Comparison of ENCODE assay signal across 21 cellular contexts in the genomic region with DNA sequence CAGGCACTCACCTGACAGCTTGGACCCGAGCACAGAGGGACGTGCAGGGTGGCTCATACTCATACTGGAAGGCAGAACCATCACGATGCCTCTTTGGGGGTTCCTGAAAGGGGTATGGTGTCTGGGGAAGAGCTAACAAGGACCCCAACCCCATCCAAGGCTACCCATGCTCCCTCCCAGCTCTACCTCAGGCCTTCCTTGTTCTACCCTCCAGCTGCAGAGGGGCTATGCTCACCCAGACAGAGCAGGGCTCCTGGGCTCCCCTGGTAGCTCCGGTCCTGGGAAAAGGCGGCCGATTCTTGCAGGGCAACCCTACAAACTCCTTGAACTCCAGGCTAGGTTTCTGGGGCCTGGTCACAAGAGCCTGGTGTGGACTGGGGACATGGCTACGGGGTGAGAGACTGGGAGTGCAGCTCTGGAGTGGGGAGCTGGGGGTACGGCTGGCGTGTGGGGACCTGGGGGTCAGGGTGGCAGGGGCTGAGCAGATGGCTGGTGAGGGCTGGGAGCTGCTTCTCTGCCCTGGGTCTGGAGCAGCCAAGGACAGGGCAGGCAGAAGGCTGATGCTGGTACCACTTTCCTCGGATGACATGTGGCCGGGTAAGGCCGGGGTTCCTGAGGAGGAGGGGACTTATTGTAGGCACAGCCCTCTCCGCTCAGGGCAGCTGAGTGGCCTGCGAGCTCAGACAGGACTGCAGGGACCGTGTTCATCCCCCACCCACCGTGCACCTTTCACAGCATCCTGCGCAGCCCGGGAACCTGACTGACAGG. TPM values are rescaled to one million over a fixed set of nuclear protein-coding genes. Genes with fewer than 3 reads are reported as not detected.
DNase-seq lines count a peak whose midpoint lies in the region; ATAC-seq and TF ChIP-seq lines count a peak whose summit lies in the region.
"Had no signal": no experiment of that assay in that cellular context is flagged by ENCODE, and none has a peak within 500 bp of the region (broad histone marks: within the 10 kb centered on the region; RNA-seq: fewer than 3 reads in every experiment).

No MANE protein-coding gene starts in this region.

- H3K4me3 Mint-ChIP-seq in T-helper 2 cell treated with Interferon-gamma antibody and Interleukin-4, amounts not matched to agents 5 μg/mL and 100 μg/mL, for 36 hours = peak overlapping the region; percentile 95
- peak overlapping the region; percentile 89 for H3K4me3 Mint-ChIP-seq in activated CD4-positive, alpha-beta memory T cell treated with anti-CD3 and anti-CD28 coated beads, Interleukin-2, amount 10 ng/mL, durations not matched to agents 7 days and 5 days
- peak overlapping the region in 4 of 10 donors; percentile 15 to 96 (median 64) for H3K4me3 Mint-ChIP-seq in naive thymus-derived CD8-positive, alpha-beta T cell

- no peaks in the 10 kb centered on the region for H3K27me3 ChIP-seq in BLaER1 treated with 17β-estradiol and CSF1 and Interleukin-3, amounts not matched to agents 10 nM and 100 nM
- H3K27me3 ChIP-seq in stomach = peaks cover 10 to 25% (median 20%) of the 10 kb centered on the region in 3 donors

- H3K9me3 ChIP-seq in BLaER1 treated with 17β-estradiol and CSF1 and Interleukin-3, amounts not matched to agents 10 nM and 100 nM (replicated peaks in 1 of 11) = no peaks in the 10 kb centered on the region
- no peaks in the 10 kb centered on the region for H3K9me3 ChIP-seq in stomach
- H3K9me3 ChIP-seq: breast epithelium, gastroesophageal sphincter had no signal

- H3K9ac ChIP-seq in BLaER1 treated with 17β-estradiol and CSF1 and Interleukin-3, amounts not matched to agents 10 nM and 100 nM = peak overlapping the region in 8 of 11 experiments; percentile 2 to 92 (median 84); a peak in 8 of 22 replicates
- H3K9ac ChIP-seq: KMS-11 had no signal

- TF ChIP-seq CTCF in stomach (IDR thresholded peaks at IDR 0.05) = no peak

- POLR2A ChIA-PET in activated CD4-positive, alpha-beta memory T cell treated with anti-CD3 and anti-CD28 coated beads, Interleukin-2, amount 10 ng/mL, durations not matched to agents 7 days and 5 days (lab: Charles Lee) = interaction anchor here (0.9 to 6.6 kb wide), 10 partner anchors 7 to 177 kb away, joined by 3 to 109 read pairs (median 4); partner anchors contain the start of genes ATP6V0D1, CARMIL2, CTCF and GFOD2
- POLR2A ChIA-PET in naive thymus-derived CD8-positive, alpha-beta T cell (lab: Charles Lee) = interaction anchor here (2.0 to 6.6 kb wide), 4 partner anchors 12 to 120 kb away, joined by 6 to 82 read pairs (median 22); partner anchors contain the start of genes CARMIL2 and CTCF

- intact Hi-C loops in stomach (cut with DNase I; ENCODE audit: low total_unique reads) = no loop called here

- peaks cover 8% of the 10 kb centered on the region for H3K4me1 Mint-ChIP-seq in T-helper 2 cell treated with Interferon-gamma antibody and Interleukin-4, amounts not matched to agents 5 μg/mL and 100 μg/mL, for 36 hours (ENCODE audit: low read depth)
- peaks cover 31% of the 10 kb centered on the region for H3K4me1 Mint-ChIP-seq in activated CD4-positive, alpha-beta memory T cell treated with anti-CD3 and anti-CD28 coated beads, Interleukin-2, amount 10 ng/mL, durations not matched to agents 7 days and 5 days
- peaks cover 8 to 40% (median 28%) of the 10 kb centered on the region in 4 donors for H3K4me1 Mint-ChIP-seq in naive thymus-derived CD8-positive, alpha-beta T cell

- no peaks in the 10 kb centered on the region for H3K9me3 Mint-ChIP-seq in T-helper 2 cell treated with Interferon-gamma antibody and Interleukin-4, amounts not matched to agents 5 μg/mL and 100 μg/mL, for 36 hours
- no peaks in the 10 kb centered on the region for H3K9me3 Mint-ChIP-seq in activated CD4-positive, alpha-beta memory T cell treated with anti-CD3 and anti-CD28 coated beads, Interleukin-2, amount 10 ng/mL, durations not matched to agents 7 days and 5 days
- H3K9me3 Mint-ChIP-seq in naive thymus-derived CD8-positive, alpha-beta T cell = no peaks in the 10 kb centered on the region
- H3K9me3 Mint-ChIP-seq: type B pancreatic cell had no signal

- no peak for ATAC-seq in naive thymus-derived CD8-positive, alpha-beta T cell
- ATAC-seq: gastroesophageal sphincter, left lobe of liver, PC-3 had no signal

- H3K27ac Mint-ChIP-seq in T-helper 2 cell treated with Interferon-gamma antibody and Interleukin-4, amounts not matched to agents 5 μg/mL and 100 μg/mL, for 36 hours = peak overlapping the region; percentile 45
- H3K27ac Mint-ChIP-seq in activated CD4-positive, alpha-beta memory T cell treated with anti-CD3 and anti-CD28 coated beads, Interleukin-2, amount 10 ng/mL, durations not matched to agents 7 days and 5 days = no peak overlapping the region
- H3K27ac Mint-ChIP-seq in naive thymus-derived CD8-positive, alpha-beta T cell = peak overlapping the region in 6 of 10 donors; percentile 7 to 60 (median 38)
- H3K27ac Mint-ChIP-seq: type B pancreatic cell had no signal

- no peaks in the 10 kb centered on the region for H3K27me3 Mint-ChIP-seq in T-helper 2 cell treated with Interferon-gamma antibody and Interleukin-4, amounts not matched to agents 5 μg/mL and 100 μg/mL, for 36 hours (ENCODE audit: low read depth)
- H3K27me3 Mint-ChIP-seq in activated CD4-positive, alpha-beta memory T cell treated with anti-CD3 and anti-CD28 coated beads, Interleukin-2, amount 10 ng/mL, durations not matched to agents 7 days and 5 days = no peaks in the 10 kb centered on the region
- no peaks in the 10 kb centered on the region for H3K27me3 Mint-ChIP-seq in naive thymus-derived CD8-positive, alpha-beta T cell

- peaks cover 0 to 62% (median 29%) of the 10 kb centered on the region in 11 experiments; a peak in 17 of 22 replicates for H4K20me1 ChIP-seq in BLaER1 treated with 17β-estradiol and CSF1 and Interleukin-3, amounts not matched to agents 10 nM and 100 nM

- H3K27ac ChIP-seq in BLaER1 treated with 17β-estradiol and CSF1 and Interleukin-3, amounts not matched to agents 10 nM and 100 nM = no peak overlapping the region
- H3K27ac ChIP-seq in stomach = no peak overlapping the region
- H3K27ac ChIP-seq: breast epithelium, dorsolateral prefrontal cortex, gastroesophageal sphincter, KMS-11, SK-N-MC had no signal

- no peak for TF ChIP-seq POLR2A in stomach (IDR thresholded peaks at IDR 0.05)

- peak overlapping the region in 9 of 11 experiments; percentile 92 to 99 (median 98); a peak in 9 of 22 replicates for H3K4me2 ChIP-seq in BLaER1 treated with 17β-estradiol and CSF1 and Interleukin-3, amounts not matched to agents 10 nM and 100 nM
- H3K4me2 ChIP-seq: smooth muscle cell had no signal

- H3K36me3 ChIP-seq in BLaER1 treated with 17β-estradiol and CSF1 and Interleukin-3, amounts not matched to agents 10 nM and 100 nM = peaks cover 32 to 62% (median 58%) of the 10 kb centered on the region in 11 experiments; a peak in 21 of 22 replicates
- H3K36me3 ChIP-seq in stomach = peaks cover 2 to 30% (median 26%) of the 10 kb centered on the region in 4 donors
- H3K36me3 ChIP-seq: breast epithelium had no signal

- DNase-seq in T-helper 2 cell treated with Interferon-gamma antibody and Interleukin-4, amounts not matched to agents 5 μg/mL and 100 μg/mL, for 36 hours (ENCODE audit: low spot score) = no peak
- DNase-seq in T-helper 2 cell (no peak), NCI-H187 (lab: John Stamatoyannopoulos, UW) (no peak), stomach (no peak), mucosa of gallbladder (ENCODE audit: low spot score) (no peak)
- DNase-seq in activated CD4-positive, alpha-beta memory T cell treated with anti-CD3 and anti-CD28 coated beads, Interleukin-2, amount 10 ng/mL, durations not matched to agents 7 days and 5 days = no peak
- peak in 1 of 10 donors; percentile 62 for DNase-seq in naive thymus-derived CD8-positive, alpha-beta T cell
- DNase-seq: activated gamma-delta T cell treated with Interleukin-2 at 50 U/mL for 16 hours, dorsolateral prefrontal cortex, erythroblast, NCI-H774, PC-3 had no signal

- 89 to 96% (median 96%) methylated on average over 15 to 18 of the region's 18 CpGs for WGBS in stomach, 5 donors

- peaks cover 20 to 28% (median 24%) of the 10 kb centered on the region in 10 experiments for H3K4me1 ChIP-seq in BLaER1 treated with 17β-estradiol and CSF1 and Interleukin-3, amounts not matched to agents 10 nM and 100 nM
- H3K4me1 ChIP-seq in stomach = peaks cover 29 to 39% (median 38%) of the 10 kb centered on the region in 4 donors

- H3K36me3 Mint-ChIP-seq in T-helper 2 cell treated with Interferon-gamma antibody and Interleukin-4, amounts not matched to agents 5 μg/mL and 100 μg/mL, for 36 hours (ENCODE audit: low read depth) = peaks cover 24% of the 10 kb centered on the region
- peaks cover 37% of the 10 kb centered on the region for H3K36me3 Mint-ChIP-seq in activated CD4-positive, alpha-beta memory T cell treated with anti-CD3 and anti-CD28 coated beads, Interleukin-2, amount 10 ng/mL, durations not matched to agents 7 days and 5 days (ENCODE audit: low read depth)
- peaks cover 0 to 22% (median 6%) of the 10 kb centered on the region in 3 donors for H3K36me3 Mint-ChIP-seq in naive thymus-derived CD8-positive, alpha-beta T cell

- CTCF ChIA-PET in activated CD4-positive, alpha-beta memory T cell treated with anti-CD3 and anti-CD28 coated beads, Interleukin-2, amount 10 ng/mL, durations not matched to agents 7 days and 5 days (lab: Charles Lee) = interaction anchor here (1.2 to 16.7 kb wide), 7 partner anchors 9 to 176 kb away, joined by 3 to 179 read pairs (median 4); partner anchors contain the start of gene CARMIL2

- TF ChIP-seq EP300 in stomach (IDR thresholded peaks at IDR 0.05) = no peak

- H3K4me3 ChIP-seq in BLaER1 treated with 17β-estradiol and CSF1 and Interleukin-3, amounts not matched to agents 10 nM and 100 nM = peak overlapping the region in 2 of 10 experiments; percentile 77 to 89; a peak in 2 of 20 replicates
- H3K4me3 ChIP-seq in stomach = no peak overlapping the region
- H3K4me3 ChIP-seq: breast epithelium, SK-N-MC, smooth muscle cell had no signal

RNA-seq across cellular contexts. Expression of gene ACD, which starts 2.1 kb away (rescaled TPM):
- 10 to 100 TPM; 43.5 to 44.1 TPM for total RNA-seq in activated CD4-positive, alpha-beta memory T cell treated with anti-CD3 and anti-CD28 coated beads, Interleukin-2, amount 10 ng/mL, durations not matched to agents 7 days and 5 days
- 10 to 100 TPM; 41.8 to 46.6 TPM for total RNA-seq in naive thymus-derived CD8-positive, alpha-beta T cell
- 10 to 100 TPM; 24.6 to 38.1 (median 28.2) TPM for polyA plus RNA-seq in naive thymus-derived CD8-positive, alpha-beta T cell
- total RNA-seq in stomach (10 to 100 TPM in 2 of 5 donors, 1 to 10 TPM in 2, under 1 TPM in 1; 0.87 to 30.3 (median 5.3) TPM), mucosa of gallbladder (25.4 TPM)
- polyA plus RNA-seq in stomach = 10 to 100 TPM; 12.0 to 17.1 (median 16.2) TPM

RNA-seq across cellular contexts. Expression of gene PARD6A, which starts 2.8 kb away (rescaled TPM):
- 10 to 100 TPM; 12.2 to 14.0 TPM for total RNA-seq in activated CD4-positive, alpha-beta memory T cell treated with anti-CD3 and anti-CD28 coated beads, Interleukin-2, amount 10 ng/mL, durations not matched to agents 7 days and 5 days
- 1 to 10 TPM; 4.3 to 6.0 TPM for total RNA-seq in naive thymus-derived CD8-positive, alpha-beta T cell
- polyA plus RNA-seq in naive thymus-derived CD8-positive, alpha-beta T cell = 10 to 100 TPM; 10.6 to 13.3 (median 11.2) TPM
- 10 to 100 TPM in 3 of 5 donors, 1 to 10 TPM in 2; 1.1 to 56.7 (median 14.6) TPM for total RNA-seq in stomach
- 1 to 10 TPM; 3.5 to 7.2 (median 7.0) TPM for polyA plus RNA-seq in stomach
- 10.4 TPM for total RNA-seq in mucosa of gallbladder

RNA-seq across cellular contexts. Expression of gene ENKD1, which starts 8.6 kb away (rescaled TPM):
- 1 to 10 TPM; 7.4 to 8.1 TPM for total RNA-seq in activated CD4-positive, alpha-beta memory T cell treated with anti-CD3 and anti-CD28 coated beads, Interleukin-2, amount 10 ng/mL, durations not matched to agents 7 days and 5 days
- total RNA-seq in naive thymus-derived CD8-positive, alpha-beta T cell = 1 to 10 TPM; 7.5 to 8.4 TPM
- polyA plus RNA-seq in naive thymus-derived CD8-positive, alpha-beta T cell = 1 to 10 TPM; 1.5 to 2.8 (median 1.6) TPM
- total RNA-seq in stomach (100 to 1,000 TPM in 1 of 5 donors, 10 to 100 TPM in 2, 1 to 10 TPM in 2; 5.8 to 113 (median 10.4) TPM), mucosa of gallbladder (34.4 TPM)
- 10 to 100 TPM; 19.7 to 31.5 (median 20.5) TPM for polyA plus RNA-seq in stomach

RNA-seq across cellular contexts. Expression of gene C16orf86, which starts 8.7 kb away (rescaled TPM):
- 1 to 10 TPM; 2.9 to 4.3 TPM for total RNA-seq in activated CD4-positive, alpha-beta memory T cell treated with anti-CD3 and anti-CD28 coated beads, Interleukin-2, amount 10 ng/mL, durations not matched to agents 7 days and 5 days
- total RNA-seq in naive thymus-derived CD8-positive, alpha-beta T cell = 1 to 10 TPM; 4.7 to 6.1 TPM
- polyA plus RNA-seq in naive thymus-derived CD8-positive, alpha-beta T cell = 1 to 10 TPM; 4.3 to 5.1 (median 4.3) TPM
- total RNA-seq in stomach (10 to 100 TPM in 1 of 5 donors, 1 to 10 TPM in 1, not detected in 3; 3.5 to 83.0 TPM), mucosa of gallbladder (6.4 TPM)
- polyA plus RNA-seq in stomach = 1 to 10 TPM; 3.2 to 3.6 (median 3.4) TPM
- total RNA-seq: Daoy, PC-3 had no signal

RNA-seq across cellular contexts. Expression of gene CARMIL2, which starts 13.0 kb away (rescaled TPM):
- 100 to 1,000 TPM; 132 to 142 TPM for total RNA-seq in activated CD4-positive, alpha-beta memory T cell treated with anti-CD3 and anti-CD28 coated beads, Interleukin-2, amount 10 ng/mL, durations not matched to agents 7 days and 5 days
- total RNA-seq in naive thymus-derived CD8-positive, alpha-beta T cell = 100 to 1,000 TPM; 184 to 189 TPM
- polyA plus RNA-seq in naive thymus-derived CD8-positive, alpha-beta T cell = 10 to 100 TPM; 12.8 to 28.7 (median 13.3) TPM
- total RNA-seq in stomach (10 to 100 TPM in 1 of 5 donors, 1 to 10 TPM in 2, under 1 TPM in 2; 0.18 to 28.1 (median 1.0) TPM), mucosa of gallbladder (4.3 TPM)
- 1 to 10 TPM in 2 of 3 donors, under 1 TPM in 1; 0.46 to 2.4 (median 2.0) TPM for polyA plus RNA-seq in stomach
